In the genomic region with DNA sequence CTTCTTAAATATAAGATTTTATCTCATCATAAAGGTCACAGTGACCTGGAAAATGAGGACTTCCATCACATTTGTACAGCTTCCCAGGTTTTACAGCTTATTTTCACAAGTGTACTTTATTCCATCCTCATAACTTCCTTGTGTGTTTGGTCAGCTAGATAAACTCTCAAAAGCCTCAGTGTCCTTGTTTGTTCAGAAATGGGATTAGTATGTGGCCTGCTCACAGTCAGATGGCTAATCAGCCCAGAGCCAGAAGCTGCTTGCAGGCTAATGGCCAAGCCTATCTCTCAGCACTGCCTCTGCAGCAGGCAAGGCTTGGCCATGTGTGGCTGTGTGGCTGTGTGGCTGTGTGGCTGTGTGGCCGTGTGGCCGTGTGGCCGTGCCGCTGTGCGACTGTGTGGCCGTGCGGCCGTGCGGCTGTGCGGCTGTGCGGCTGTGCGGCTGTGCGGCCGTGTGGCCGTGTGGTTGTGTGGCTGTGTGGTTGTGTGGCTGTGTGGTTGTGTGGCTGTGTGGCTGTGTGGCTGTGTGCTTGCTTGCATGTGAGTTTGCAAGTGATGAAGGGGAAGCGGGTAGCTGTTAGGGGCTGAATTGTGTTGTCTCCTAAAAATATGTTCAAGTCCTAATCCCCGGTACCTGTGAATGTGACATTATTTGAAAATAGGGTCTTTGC, we compare ENCODE assay signal across 1 cellular context.
TF ChIP-seq lines count a peak whose summit lies in the region.

No MANE protein-coding gene starts in this region.

TF ChIP-seq in K562, 482 proteins besides CTCF, POLR2A, EP300 and RAD21 (continued from another document and continues in another):
- TF ChIP-seq, protein P1, sequence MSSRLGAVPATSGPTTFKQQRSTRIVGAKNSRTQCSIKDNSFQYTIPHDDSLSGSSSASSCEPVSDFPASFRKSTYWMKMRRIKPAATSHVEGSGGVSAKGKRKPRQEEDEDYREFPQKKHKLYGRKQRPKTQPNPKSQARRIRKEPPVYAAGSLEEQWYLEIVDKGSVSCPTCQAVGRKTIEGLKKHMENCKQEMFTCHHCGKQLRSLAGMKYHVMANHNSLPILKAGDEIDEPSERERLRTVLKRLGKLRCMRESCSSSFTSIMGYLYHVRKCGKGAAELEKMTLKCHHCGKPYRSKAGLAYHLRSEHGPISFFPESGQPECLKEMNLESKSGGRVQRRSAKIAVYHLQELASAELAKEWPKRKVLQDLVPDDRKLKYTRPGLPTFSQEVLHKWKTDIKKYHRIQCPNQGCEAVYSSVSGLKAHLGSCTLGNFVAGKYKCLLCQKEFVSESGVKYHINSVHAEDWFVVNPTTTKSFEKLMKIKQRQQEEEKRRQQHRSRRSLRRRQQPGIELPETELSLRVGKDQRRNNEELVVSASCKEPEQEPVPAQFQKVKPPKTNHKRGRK (tag; IDR thresholded peaks at IDR 0.05) = no peak
- no peak for TF ChIP-seq RBM14 (IDR thresholded peaks at IDR 0.05; ENCODE audit: borderline replicate concordance, insufficient read depth, low read depth, low read length)
- TF ChIP-seq, protein P2, sequence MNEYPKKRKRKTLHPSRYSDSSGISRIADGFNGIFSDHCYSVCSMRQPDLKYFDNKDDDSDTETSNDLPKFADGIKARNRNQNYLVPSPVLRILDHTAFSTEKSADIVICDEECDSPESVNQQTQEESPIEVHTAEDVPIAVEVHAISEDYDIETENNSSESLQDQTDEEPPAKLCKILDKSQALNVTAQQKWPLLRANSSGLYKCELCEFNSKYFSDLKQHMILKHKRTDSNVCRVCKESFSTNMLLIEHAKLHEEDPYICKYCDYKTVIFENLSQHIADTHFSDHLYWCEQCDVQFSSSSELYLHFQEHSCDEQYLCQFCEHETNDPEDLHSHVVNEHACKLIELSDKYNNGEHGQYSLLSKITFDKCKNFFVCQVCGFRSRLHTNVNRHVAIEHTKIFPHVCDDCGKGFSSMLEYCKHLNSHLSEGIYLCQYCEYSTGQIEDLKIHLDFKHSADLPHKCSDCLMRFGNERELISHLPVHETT (CRISPR knock-in tag; conservative IDR thresholded peaks at IDR 0.05 in 1 of 2, IDR thresholded peaks at IDR 0.05 in 1 of 2) = peak in 1 of 2 experiments; percentile 55; a peak in 1 of 4 replicates
- TF ChIP-seq ZFP30 (CRISPR knock-in tag; IDR thresholded peaks at IDR 0.05; ENCODE audit: borderline replicate concordance) = no peak
- TF ChIP-seq, protein P3, sequence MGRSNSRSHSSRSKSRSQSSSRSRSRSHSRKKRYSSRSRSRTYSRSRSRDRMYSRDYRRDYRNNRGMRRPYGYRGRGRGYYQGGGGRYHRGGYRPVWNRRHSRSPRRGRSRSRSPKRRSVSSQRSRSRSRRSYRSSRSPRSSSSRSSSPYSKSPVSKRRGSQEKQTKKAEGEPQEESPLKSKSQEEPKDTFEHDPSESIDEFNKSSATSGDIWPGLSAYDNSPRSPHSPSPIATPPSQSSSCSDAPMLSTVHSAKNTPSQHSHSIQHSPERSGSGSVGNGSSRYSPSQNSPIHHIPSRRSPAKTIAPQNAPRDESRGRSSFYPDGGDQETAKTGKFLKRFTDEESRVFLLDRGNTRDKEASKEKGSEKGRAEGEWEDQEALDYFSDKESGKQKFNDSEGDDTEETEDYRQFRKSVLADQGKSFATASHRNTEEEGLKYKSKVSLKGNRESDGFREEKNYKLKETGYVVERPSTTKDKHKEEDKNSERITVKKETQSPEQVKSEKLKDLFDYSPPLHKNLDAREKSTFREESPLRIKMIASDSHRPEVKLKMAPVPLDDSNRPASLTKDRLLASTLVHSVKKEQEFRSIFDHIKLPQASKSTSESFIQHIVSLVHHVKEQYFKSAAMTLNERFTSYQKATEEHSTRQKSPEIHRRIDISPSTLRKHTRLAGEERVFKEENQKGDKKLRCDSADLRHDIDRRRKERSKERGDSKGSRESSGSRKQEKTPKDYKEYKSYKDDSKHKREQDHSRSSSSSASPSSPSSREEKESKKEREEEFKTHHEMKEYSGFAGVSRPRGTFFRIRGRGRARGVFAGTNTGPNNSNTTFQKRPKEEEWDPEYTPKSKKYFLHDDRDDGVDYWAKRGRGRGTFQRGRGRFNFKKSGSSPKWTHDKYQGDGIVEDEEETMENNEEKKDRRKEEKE (IDR thresholded peaks at IDR 0.05; ENCODE audit: borderline replicate concordance in 1 of 2, control insufficient read depth in 1 of 2, low read depth in 2 of 2, low read length in 1 of 2) = no peak
- peak; percentile 10 for TF ChIP-seq ZFP36 (IDR thresholded peaks at IDR 0.05; ENCODE audit: low read depth, low read length, partially characterized antibody)
- TF ChIP-seq KLF10 (CRISPR knock-in tag; IDR thresholded peaks at IDR 0.05) = no peak
- no peak for TF ChIP-seq ZNF408 (CRISPR knock-in tag; IDR thresholded peaks at IDR 0.05; ENCODE audit: low read depth)
- no peak for TF ChIP-seq POLR3A (IDR thresholded peaks at IDR 0.05; ENCODE audit: borderline replicate concordance, extremely low read depth, insufficient read depth, insufficient read length)
- TF ChIP-seq, protein P4, sequence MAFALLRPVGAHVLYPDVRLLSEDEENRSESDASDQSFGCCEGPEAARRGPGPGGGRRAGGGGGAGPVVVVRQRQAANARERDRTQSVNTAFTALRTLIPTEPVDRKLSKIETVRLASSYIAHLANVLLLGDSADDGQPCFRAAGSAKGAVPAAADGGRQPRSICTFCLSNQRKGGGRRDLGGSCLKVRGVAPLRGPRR (CRISPR knock-in tag; IDR thresholded peaks at IDR 0.05) = no peak
- TF ChIP-seq ZNF140 (CRISPR knock-in tag; IDR thresholded peaks at IDR 0.05) = no peak
- no peak for TF ChIP-seq ZNF165 (CRISPR knock-in tag; IDR thresholded peaks at IDR 0.05; ENCODE audit: borderline replicate concordance)
- no peak for TF ChIP-seq OTX1 (CRISPR knock-in tag; IDR thresholded peaks at IDR 0.05)
- peak; percentile 81 for TF ChIP-seq ZKSCAN1 (IDR thresholded peaks at IDR 0.05; ENCODE audit: low read depth, low read length)
- 0 out of 2 replicates have a peak, but pooled peaks have one; percentile 54 for TF ChIP-seq ETV5 (CRISPR knock-in tag; IDR thresholded peaks at IDR 0.05; ENCODE audit: low read depth)
- TF ChIP-seq SP2 (IDR thresholded peaks at IDR 0.05; ENCODE audit: extremely low read depth, low read depth, low read length, poor library complexity, severe bottlenecking) = no peak
- peak; percentile 87 for TF ChIP-seq CCNT2 (IDR thresholded peaks at IDR 0.05; ENCODE audit: borderline replicate concordance, extremely low read depth, insufficient read length, low read depth, low read length)
- TF ChIP-seq HNRNPL (IDR thresholded peaks at IDR 0.05; ENCODE audit: low read depth, low read length) = no peak
- TF ChIP-seq, protein P5, sequence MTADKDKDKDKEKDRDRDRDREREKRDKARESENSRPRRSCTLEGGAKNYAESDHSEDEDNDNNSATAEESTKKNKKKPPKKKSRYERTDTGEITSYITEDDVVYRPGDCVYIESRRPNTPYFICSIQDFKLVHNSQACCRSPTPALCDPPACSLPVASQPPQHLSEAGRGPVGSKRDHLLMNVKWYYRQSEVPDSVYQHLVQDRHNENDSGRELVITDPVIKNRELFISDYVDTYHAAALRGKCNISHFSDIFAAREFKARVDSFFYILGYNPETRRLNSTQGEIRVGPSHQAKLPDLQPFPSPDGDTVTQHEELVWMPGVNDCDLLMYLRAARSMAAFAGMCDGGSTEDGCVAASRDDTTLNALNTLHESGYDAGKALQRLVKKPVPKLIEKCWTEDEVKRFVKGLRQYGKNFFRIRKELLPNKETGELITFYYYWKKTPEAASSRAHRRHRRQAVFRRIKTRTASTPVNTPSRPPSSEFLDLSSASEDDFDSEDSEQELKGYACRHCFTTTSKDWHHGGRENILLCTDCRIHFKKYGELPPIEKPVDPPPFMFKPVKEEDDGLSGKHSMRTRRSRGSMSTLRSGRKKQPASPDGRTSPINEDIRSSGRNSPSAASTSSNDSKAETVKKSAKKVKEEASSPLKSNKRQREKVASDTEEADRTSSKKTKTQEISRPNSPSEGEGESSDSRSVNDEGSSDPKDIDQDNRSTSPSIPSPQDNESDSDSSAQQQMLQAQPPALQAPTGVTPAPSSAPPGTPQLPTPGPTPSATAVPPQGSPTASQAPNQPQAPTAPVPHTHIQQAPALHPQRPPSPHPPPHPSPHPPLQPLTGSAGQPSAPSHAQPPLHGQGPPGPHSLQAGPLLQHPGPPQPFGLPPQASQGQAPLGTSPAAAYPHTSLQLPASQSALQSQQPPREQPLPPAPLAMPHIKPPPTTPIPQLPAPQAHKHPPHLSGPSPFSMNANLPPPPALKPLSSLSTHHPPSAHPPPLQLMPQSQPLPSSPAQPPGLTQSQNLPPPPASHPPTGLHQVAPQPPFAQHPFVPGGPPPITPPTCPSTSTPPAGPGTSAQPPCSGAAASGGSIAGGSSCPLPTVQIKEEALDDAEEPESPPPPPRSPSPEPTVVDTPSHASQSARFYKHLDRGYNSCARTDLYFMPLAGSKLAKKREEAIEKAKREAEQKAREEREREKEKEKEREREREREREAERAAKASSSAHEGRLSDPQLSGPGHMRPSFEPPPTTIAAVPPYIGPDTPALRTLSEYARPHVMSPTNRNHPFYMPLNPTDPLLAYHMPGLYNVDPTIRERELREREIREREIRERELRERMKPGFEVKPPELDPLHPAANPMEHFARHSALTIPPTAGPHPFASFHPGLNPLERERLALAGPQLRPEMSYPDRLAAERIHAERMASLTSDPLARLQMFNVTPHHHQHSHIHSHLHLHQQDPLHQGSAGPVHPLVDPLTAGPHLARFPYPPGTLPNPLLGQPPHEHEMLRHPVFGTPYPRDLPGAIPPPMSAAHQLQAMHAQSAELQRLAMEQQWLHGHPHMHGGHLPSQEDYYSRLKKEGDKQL (CRISPR knock-in tag; IDR thresholded peaks at IDR 0.05; ENCODE audit: borderline replicate concordance) = no peak
- TF ChIP-seq NCOA4 (IDR thresholded peaks at IDR 0.05; ENCODE audit: partially characterized antibody) = no peak
- no peak for TF ChIP-seq DIDO1 (tag; IDR thresholded peaks at IDR 0.05; ENCODE audit: low read depth)
- peak; percentile 68 for TF ChIP-seq ZNF766 (CRISPR knock-in tag; conservative IDR thresholded peaks at IDR 0.05)
- no peak for TF ChIP-seq TEAD1 (CRISPR knock-in tag; IDR thresholded peaks at IDR 0.05)
- TF ChIP-seq, protein P6, sequence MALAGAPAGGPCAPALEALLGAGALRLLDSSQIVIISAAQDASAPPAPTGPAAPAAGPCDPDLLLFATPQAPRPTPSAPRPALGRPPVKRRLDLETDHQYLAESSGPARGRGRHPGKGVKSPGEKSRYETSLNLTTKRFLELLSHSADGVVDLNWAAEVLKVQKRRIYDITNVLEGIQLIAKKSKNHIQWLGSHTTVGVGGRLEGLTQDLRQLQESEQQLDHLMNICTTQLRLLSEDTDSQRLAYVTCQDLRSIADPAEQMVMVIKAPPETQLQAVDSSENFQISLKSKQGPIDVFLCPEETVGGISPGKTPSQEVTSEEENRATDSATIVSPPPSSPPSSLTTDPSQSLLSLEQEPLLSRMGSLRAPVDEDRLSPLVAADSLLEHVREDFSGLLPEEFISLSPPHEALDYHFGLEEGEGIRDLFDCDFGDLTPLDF (CRISPR knock-in tag; IDR thresholded peaks at IDR 0.05) = no peak
- TF ChIP-seq WHSC1 (IDR thresholded peaks at IDR 0.05; ENCODE audit: low read length) = no peak
- no peak for TF ChIP-seq KLF6 (CRISPR knock-in tag; IDR thresholded peaks at IDR 0.05; ENCODE audit: borderline replicate concordance)
- TF ChIP-seq TSC22D4 (tag; IDR thresholded peaks at IDR 0.05) = no peak
- TF ChIP-seq, protein P7, sequence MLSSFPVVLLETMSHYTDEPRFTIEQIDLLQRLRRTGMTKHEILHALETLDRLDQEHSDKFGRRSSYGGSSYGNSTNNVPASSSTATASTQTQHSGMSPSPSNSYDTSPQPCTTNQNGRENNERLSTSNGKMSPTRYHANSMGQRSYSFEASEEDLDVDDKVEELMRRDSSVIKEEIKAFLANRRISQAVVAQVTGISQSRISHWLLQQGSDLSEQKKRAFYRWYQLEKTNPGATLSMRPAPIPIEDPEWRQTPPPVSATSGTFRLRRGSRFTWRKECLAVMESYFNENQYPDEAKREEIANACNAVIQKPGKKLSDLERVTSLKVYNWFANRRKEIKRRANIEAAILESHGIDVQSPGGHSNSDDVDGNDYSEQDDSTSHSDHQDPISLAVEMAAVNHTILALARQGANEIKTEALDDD (IDR thresholded peaks at IDR 0.05) = peak; percentile 70; the same call in 1 of the 2 replicates
- TF ChIP-seq ZBED1 (IDR thresholded peaks at IDR 0.05) = 0 out of 2 replicates have a peak, but pooled peaks have one; percentile 76
- TF ChIP-seq, protein P8, sequence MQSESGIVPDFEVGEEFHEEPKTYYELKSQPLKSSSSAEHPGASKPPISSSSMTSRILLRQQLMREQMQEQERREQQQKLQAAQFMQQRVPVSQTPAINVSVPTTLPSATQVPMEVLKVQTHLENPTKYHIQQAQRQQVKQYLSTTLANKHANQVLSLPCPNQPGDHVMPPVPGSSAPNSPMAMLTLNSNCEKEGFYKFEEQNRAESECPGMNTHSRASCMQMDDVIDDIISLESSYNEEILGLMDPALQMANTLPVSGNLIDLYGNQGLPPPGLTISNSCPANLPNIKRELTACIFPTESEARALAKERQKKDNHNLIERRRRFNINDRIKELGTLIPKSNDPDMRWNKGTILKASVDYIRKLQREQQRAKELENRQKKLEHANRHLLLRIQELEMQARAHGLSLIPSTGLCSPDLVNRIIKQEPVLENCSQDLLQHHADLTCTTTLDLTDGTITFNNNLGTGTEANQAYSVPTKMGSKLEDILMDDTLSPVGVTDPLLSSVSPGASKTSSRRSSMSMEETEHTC (IDR thresholded peaks at IDR 0.05) = no peak
- TF ChIP-seq, protein P9, sequence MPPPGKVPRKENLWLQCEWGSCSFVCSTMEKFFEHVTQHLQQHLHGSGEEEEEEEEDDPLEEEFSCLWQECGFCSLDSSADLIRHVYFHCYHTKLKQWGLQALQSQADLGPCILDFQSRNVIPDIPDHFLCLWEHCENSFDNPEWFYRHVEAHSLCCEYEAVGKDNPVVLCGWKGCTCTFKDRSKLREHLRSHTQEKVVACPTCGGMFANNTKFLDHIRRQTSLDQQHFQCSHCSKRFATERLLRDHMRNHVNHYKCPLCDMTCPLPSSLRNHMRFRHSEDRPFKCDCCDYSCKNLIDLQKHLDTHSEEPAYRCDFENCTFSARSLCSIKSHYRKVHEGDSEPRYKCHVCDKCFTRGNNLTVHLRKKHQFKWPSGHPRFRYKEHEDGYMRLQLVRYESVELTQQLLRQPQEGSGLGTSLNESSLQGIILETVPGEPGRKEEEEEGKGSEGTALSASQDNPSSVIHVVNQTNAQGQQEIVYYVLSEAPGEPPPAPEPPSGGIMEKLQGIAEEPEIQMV (tag; conservative IDR thresholded peaks at IDR 0.05; ENCODE audit: low read depth) = no peak
- TF ChIP-seq STAT5A (IDR thresholded peaks at IDR 0.05; ENCODE audit: borderline replicate concordance, low read length) = peak; percentile 96
- no peak for TF ChIP-seq SIN3B (IDR thresholded peaks at IDR 0.05; ENCODE audit: low read depth)
- TF ChIP-seq PHF20 (IDR thresholded peaks at IDR 0.05; ENCODE audit: partially characterized antibody) = no peak
- TF ChIP-seq, protein P10, sequence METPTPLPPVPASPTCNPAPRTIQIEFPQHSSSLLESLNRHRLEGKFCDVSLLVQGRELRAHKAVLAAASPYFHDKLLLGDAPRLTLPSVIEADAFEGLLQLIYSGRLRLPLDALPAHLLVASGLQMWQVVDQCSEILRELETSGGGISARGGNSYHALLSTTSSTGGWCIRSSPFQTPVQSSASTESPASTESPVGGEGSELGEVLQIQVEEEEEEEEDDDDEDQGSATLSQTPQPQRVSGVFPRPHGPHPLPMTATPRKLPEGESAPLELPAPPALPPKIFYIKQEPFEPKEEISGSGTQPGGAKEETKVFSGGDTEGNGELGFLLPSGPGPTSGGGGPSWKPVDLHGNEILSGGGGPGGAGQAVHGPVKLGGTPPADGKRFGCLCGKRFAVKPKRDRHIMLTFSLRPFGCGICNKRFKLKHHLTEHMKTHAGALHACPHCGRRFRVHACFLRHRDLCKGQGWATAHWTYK (CRISPR knock-in tag; IDR thresholded peaks at IDR 0.05) = peak; percentile 99
- no peak for TF ChIP-seq GTF2E2 (tag; IDR thresholded peaks at IDR 0.05)
- TF ChIP-seq CBFA2T3 (IDR thresholded peaks at IDR 0.05) = peak; percentile 98
- no peak for TF ChIP-seq CHD2 (IDR thresholded peaks at IDR 0.05; ENCODE audit: low read depth, low read length)
- TF ChIP-seq KDM5B (IDR thresholded peaks at IDR 0.05; ENCODE audit: insufficient replicate concordance, low read depth, low read length) = no peak
- TF ChIP-seq HMG20A (CRISPR knock-in tag; conservative IDR thresholded peaks at IDR 0.05) = no peak
